32 cellular contexts compared by ENCODE assay signal in genomic region chr4:164755432-164755831, GRCh38. TPM values are rescaled to one million over a fixed set of nuclear protein-coding genes. Genes with fewer than 3 reads are reported as not detected.
"Had no signal": no experiment of that assay in that cellular context is flagged by ENCODE, and none has a peak within 500 bp of the region (broad histone marks: within the 10 kb centered on the region; RNA-seq: fewer than 3 reads in every experiment).

No MANE protein-coding gene starts in this region.

- DNase-seq: dermis blood vessel endothelial cell; dorsolateral prefrontal cortex; effector CD8-positive, alpha-beta T cell; effector memory CD8-positive, alpha-beta T cell; endodermal cell; erythroblast; esophagus squamous epithelium; foreskin fibroblast; foreskin melanocyte; gastrocnemius medialis; glutamatergic neuron; head of caudate nucleus; heart right ventricle; hippocampal formation; left cardiac atrium; left lung; left ventricle myocardium superior; lower lobe of right lung; mesenchymal stem cell had no signal

- H3K4me1 ChIP-seq: gastrocnemius medialis, heart right ventricle, left lung, lower lobe of right lung had no signal

- H3K36me3 Mint-ChIP-seq: mesothelial cell of epicardium had no signal

- H3K4me3 ChIP-seq: coronary artery, dorsolateral prefrontal cortex, esophagus squamous epithelium, gastrocnemius medialis, heart right ventricle, left lung, lower lobe of right lung had no signal

- H3K4me1 Mint-ChIP-seq: endodermal cell, mesothelial cell of epicardium had no signal

- ATAC-seq: effector memory CD8-positive, alpha-beta T cell; esophagus mucosa; gastrocnemius medialis; heart right ventricle; left cardiac atrium; left lung; left ventricle myocardium superior; lower lobe of right lung had no signal

- H3K4me3 Mint-ChIP-seq: effector memory CD8-positive, alpha-beta T cell; endodermal cell; mesothelial cell of epicardium had no signal

- H3K27ac ChIP-seq: coronary artery, dorsolateral prefrontal cortex, epithelial cell of prostate, esophagus squamous epithelium, gastrocnemius medialis, heart right ventricle, left lung, lower lobe of right lung had no signal

- H3K9me3 ChIP-seq: gastrocnemius medialis, lower lobe of right lung had no signal

- H3K27me3 ChIP-seq: esophagus squamous epithelium, gastrocnemius medialis, heart right ventricle, left lung had no signal

- H3K27ac Mint-ChIP-seq: effector memory CD8-positive, alpha-beta T cell; endodermal cell; mesothelial cell of epicardium had no signal

- FAIRE-seq: endometrium, islet of Langerhans, keratinocyte had no signal

- H3K36me3 ChIP-seq: esophagus squamous epithelium, gastrocnemius medialis, heart right ventricle, left lung, lower lobe of right lung had no signal

RNA-seq across cellular contexts. Expression of gene SMIM31, which starts 1.5 kb away (rescaled TPM):
- total RNA-seq: chondrocyte, dermis blood vessel endothelial cell, dorsolateral prefrontal cortex, endodermal cell, esophagus mucosa, esophagus squamous epithelium, gastrocnemius medialis, glomerular endothelial cell, heart right ventricle, kidney epithelial cell, left cardiac atrium, left ventricle myocardium superior, lower leg skin, lung microvascular endothelial cell, mesenteric fat pad, mesothelial cell of epicardium had no signal
- polyA plus RNA-seq: heart right ventricle, keratinocyte had no signal
